In the genomic region with DNA sequence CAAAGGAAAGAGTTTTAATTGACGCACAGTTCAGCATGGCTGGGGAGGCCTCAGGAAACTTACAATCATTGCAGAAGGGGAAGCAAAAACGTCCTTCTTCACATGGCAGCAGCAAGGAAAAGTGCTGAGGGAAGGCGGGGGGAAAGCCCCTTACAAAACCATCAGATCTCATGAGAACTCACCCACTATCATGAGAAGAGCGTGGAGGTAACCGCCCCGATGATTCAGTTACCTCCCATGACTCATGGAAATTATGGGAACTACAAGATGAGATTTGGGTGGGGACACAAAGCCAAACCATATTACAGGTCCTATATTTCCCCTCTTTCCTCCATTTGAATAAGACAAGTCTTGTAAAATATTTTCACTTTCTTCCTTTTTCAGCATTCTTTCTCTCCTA, we compare ENCODE assay signal across 15 cellular contexts. TPM values are rescaled to one million over a fixed set of nuclear protein-coding genes. Genes with fewer than 3 reads are reported as not detected.
DNase-seq lines count a peak whose midpoint lies in the region; ATAC-seq and TF ChIP-seq lines count a peak whose summit lies in the region.
"Had no signal": no experiment of that assay in that cellular context is flagged by ENCODE, and none has a peak within 500 bp of the region (broad histone marks: within the 10 kb centered on the region; RNA-seq: fewer than 3 reads in every experiment).

No MANE protein-coding gene starts in this region.

- TF ChIP-seq CTCF in mammary epithelial cell (conservative IDR thresholded peaks at IDR 0.05 in 1 of 2, IDR thresholded peaks at IDR 0.05 in 1 of 2; ENCODE audit: extremely low read depth in 1 of 2, insufficient read depth in 1 of 2, low read depth in 1 of 2, low read length in 2 of 2) (no peak), breast epithelium (IDR thresholded peaks at IDR 0.05) (no peak), neural progenitor cell (IDR thresholded peaks at IDR 0.05) (no peak)

- no peaks in the 10 kb centered on the region for H3F3A ChIP-seq in neural progenitor cell (ENCODE audit: low read depth)

- ATAC-seq in activated CD4-positive, alpha-beta T cell treated with anti-CD3 and anti-CD28 coated beads for 36 hours = no peak
- no peak for ATAC-seq in GM19463 (IDR thresholded peaks at IDR 0.05; ENCODE audit: unreplicated experiment)
- ATAC-seq: A549 had no signal

- H3K4me3 ChIP-seq in mammary epithelial cell (replicated peaks in 1 of 3; ENCODE audit: insufficient read depth in 1 of 3, low read depth in 2 of 3, low read length in 3 of 3) (no peak overlapping the region), breast epithelium (no peak overlapping the region), neural progenitor cell (no peak overlapping the region)
- H3K4me3 ChIP-seq: A549, GM23248, HAP-1 had no signal

- no peak for TF ChIP-seq POLR2A in breast epithelium (IDR thresholded peaks at IDR 0.05)

- no peaks in the 10 kb centered on the region for H4K20me1 ChIP-seq in mammary epithelial cell (ENCODE audit: insufficient read depth, low read length)
- no peaks in the 10 kb centered on the region for H4K20me1 ChIP-seq in neural progenitor cell (ENCODE audit: low read depth)

- intact Hi-C loops in activated CD4-positive, alpha-beta T cell treated with anti-CD3 and anti-CD28 coated beads for 36 hours (cut with DNase I, micrococcal nuclease) = loop anchor here in 1 of 2 experiments (5.0 kb wide), 1 partner anchor 71 kb away; no protein-coding TSS in a partner anchor
- intact Hi-C loops in mammary epithelial cell (cut with micrococcal nuclease) = no loop called here
- intact Hi-C loops in breast epithelium (cut with DNase I; ENCODE audit: low total_unique reads) = no loop called here

- POLR2A ChIA-PET in activated CD4-positive, alpha-beta T cell treated with anti-CD3 and anti-CD28 coated beads for 36 hours (lab: Charles Lee) = no interaction called here

- BruUV-seq in mammary epithelial cell (replicated peaks; lab: Mats Ljungman, UMichigan) = no TSS peak

- H3K27me3 ChIP-seq in mammary epithelial cell (ENCODE audit: insufficient read depth, low read length) = no peaks in the 10 kb centered on the region
- no peaks in the 10 kb centered on the region for H3K27me3 ChIP-seq in breast epithelium
- H3K27me3 ChIP-seq in neural progenitor cell = peaks cover 20% of the 10 kb centered on the region

- CTCF ChIA-PET in activated CD4-positive, alpha-beta T cell treated with anti-CD3 and anti-CD28 coated beads for 36 hours (lab: Charles Lee) = no interaction called here
- CTCF ChIA-PET in mammary epithelial cell (lab: Charles Lee; ENCODE audit: low non-redundant PET) = no interaction called here

- peaks cover 3% of the 10 kb centered on the region for H3K4me1 Mint-ChIP-seq in activated CD4-positive, alpha-beta T cell treated with anti-CD3 and anti-CD28 coated beads for 36 hours
- H3K4me1 Mint-ChIP-seq in neural progenitor cell = no peaks in the 10 kb centered on the region

- peaks cover 1% of the 10 kb centered on the region for H3K9me3 Mint-ChIP-seq in activated CD4-positive, alpha-beta T cell treated with anti-CD3 and anti-CD28 coated beads for 36 hours (ENCODE audit: low read depth)
- H3K9me3 Mint-ChIP-seq in neural progenitor cell = no peaks in the 10 kb centered on the region
- H3K9me3 Mint-ChIP-seq: CD4-positive, alpha-beta T cell had no signal

- H3K36me3 ChIP-seq in mammary epithelial cell (ENCODE audit: insufficient read depth, low read length) (no peaks in the 10 kb centered on the region), breast epithelium (no peaks in the 10 kb centered on the region), neural progenitor cell (no peaks in the 10 kb centered on the region)
- H3K36me3 ChIP-seq: HAP-1 had no signal

- no peaks in the 10 kb centered on the region for H3K9me3 ChIP-seq in mammary epithelial cell (replicated peaks; ENCODE audit: insufficient read depth, low read length)
- no peaks in the 10 kb centered on the region for H3K9me3 ChIP-seq in breast epithelium
- no peaks in the 10 kb centered on the region for H3K9me3 ChIP-seq in neural progenitor cell (ENCODE audit: low read depth)
- H3K9me3 ChIP-seq: A549, Caco-2, HAP-1 had no signal

- dilution Hi-C loops in mammary epithelial cell (cut with HindIII; ENCODE audit: low sequenced_read_pairs) = no loop called here

- H3K4me2 ChIP-seq in mammary epithelial cell (ENCODE audit: insufficient read depth, low read depth, low read length) (no peak overlapping the region), neural progenitor cell (no peak overlapping the region)
- H3K4me2 ChIP-seq: A549 had no signal

- no peak overlapping the region for H3K4me3 Mint-ChIP-seq in activated CD4-positive, alpha-beta T cell treated with anti-CD3 and anti-CD28 coated beads for 36 hours
- H3K4me3 Mint-ChIP-seq in neural progenitor cell = no peak overlapping the region
- H3K4me3 Mint-ChIP-seq: CD4-positive, alpha-beta T cell had no signal

- H3K79me2 ChIP-seq in mammary epithelial cell (ENCODE audit: insufficient read depth, low read length) (no peaks in the 10 kb centered on the region), neural progenitor cell (ENCODE audit: low read depth) (no peaks in the 10 kb centered on the region)

- no peak overlapping the region for H3K9ac ChIP-seq in mammary epithelial cell (ENCODE audit: insufficient read depth, low read length)
- H3K9ac ChIP-seq in neural progenitor cell = no peak overlapping the region
- H3K9ac ChIP-seq: GM23248 had no signal

- H3K27ac ChIP-seq in mammary epithelial cell (ENCODE audit: insufficient read depth, low read depth, low read length) (no peak overlapping the region), breast epithelium (no peak overlapping the region), neural progenitor cell (no peak overlapping the region)
- H3K27ac ChIP-seq: 22Rv1, A549, C4-2B, GM23248 had no signal

- no peaks in the 10 kb centered on the region for H3K36me3 Mint-ChIP-seq in activated CD4-positive, alpha-beta T cell treated with anti-CD3 and anti-CD28 coated beads for 36 hours (ENCODE audit: low read depth)
- H3K36me3 Mint-ChIP-seq in neural progenitor cell = no peaks in the 10 kb centered on the region

- DNase-seq in activated CD4-positive, alpha-beta T cell treated with anti-CD3 and anti-CD28 coated beads for 36 hours = peak; percentile 12
- no peak for DNase-seq in activated CD4-positive, alpha-beta T cell treated with anti-CD3 and anti-CD28 coated beads for 4 hours
- peak; percentile 6 for DNase-seq in mammary epithelial cell
- DNase-seq in breast epithelium (ENCODE audit: low spot score in 2 of 2) = no peak
- peak; percentile 14 for DNase-seq in HT1080 (ENCODE audit: low read depth)
- no peak for DNase-seq in neural progenitor cell (ENCODE audit: low spot score)
- DNase-seq: AML-193; Caco-2; CD4-positive, alpha-beta T cell; GM23248 had no signal

- H3K27me3 Mint-ChIP-seq in activated CD4-positive, alpha-beta T cell treated with anti-CD3 and anti-CD28 coated beads for 36 hours = peaks cover 30% of the 10 kb centered on the region
- H3K27me3 Mint-ChIP-seq in neural progenitor cell (ENCODE audit: insufficient read depth, low read depth) = no peaks in the 10 kb centered on the region

- H2AFZ ChIP-seq in mammary epithelial cell (ENCODE audit: low read depth, low read length) (no peak overlapping the region), neural progenitor cell (replicated peaks) (peak overlapping the region; percentile 11)
- H2AFZ ChIP-seq: GM23248 had no signal

- WGBS in mammary epithelial cell (ENCODE audit: low coverage, missing lambda C conversion rate) = 90% methylated on average over 5 of the region's 6 CpGs

- H3K4me1 ChIP-seq in mammary epithelial cell (ENCODE audit: insufficient read depth, low read length) (peaks cover 10% of the 10 kb centered on the region), breast epithelium (no peaks in the 10 kb centered on the region), neural progenitor cell (no peaks in the 10 kb centered on the region)
- H3K4me1 ChIP-seq: A549, Caco-2, HAP-1 had no signal

- in situ Hi-C loops in mammary epithelial cell (cut with MboI; ENCODE audit: low sequenced_read_pairs in 2 of 2) = no loop called here

- H3K27ac Mint-ChIP-seq in activated CD4-positive, alpha-beta T cell treated with anti-CD3 and anti-CD28 coated beads for 36 hours = no peak overlapping the region
- H3K27ac Mint-ChIP-seq in neural progenitor cell = no peak overlapping the region
- H3K27ac Mint-ChIP-seq: CD4-positive, alpha-beta T cell had no signal

RNA-seq across cellular contexts. Expression of a gene that starts 7.6 kb away (rescaled TPM):
- 1 to 10 TPM; 1.4 to 2.6 TPM for total RNA-seq in activated CD4-positive, alpha-beta T cell treated with anti-CD3 and anti-CD28 coated beads for 36 hours
- total RNA-seq in mammary epithelial cell = 10 to 100 TPM; 15.5 to 16.1 TPM
- 4.1 TPM for polyA plus RNA-seq in mammary epithelial cell
- 24.4 TPM for polyA minus RNA-seq in mammary epithelial cell
- total RNA-seq in breast epithelium = 10 to 100 TPM in 2 of 3 donors, 1 to 10 TPM in 1; 6.7 to 15.1 (median 10.8) TPM
- 2.8 and 4.0 TPM in 2 replicates for total RNA-seq in HT1080 (2014; rRNA removed; shearing (Covaris generic))
- 1.9 and 4.9 TPM in 2 replicates for polyA plus RNA-seq in HT1080 (2015; cell fraction: cytosol; rRNA removed)
- polyA plus RNA-seq in HT1080 (2015; cell fraction: nucleus; rRNA removed) = 7.2 and 7.7 TPM in 2 replicates
- 20.2 and 37.9 TPM in 2 replicates for total RNA-seq in neural progenitor cell (ENCODE audit: low replicate concordance)
- total RNA-seq: CD4-positive, alpha-beta T cell had no signal

Comparison
In these comparisons a context has a peak if more than half of its experiments do, and no peak if none do; other contexts are left out.
1. DNase-seq: peak in activated CD4-positive, alpha-beta T cell treated with anti-CD3 and anti-CD28 coated beads for 36 hours (single experiment), mammary epithelial cell (single experiment) and HT1080 (single experiment); none in activated CD4-positive, alpha-beta T cell treated with anti-CD3 and anti-CD28 coated beads for 4 hours (0 of 2), breast epithelium (0 of 2) and neural progenitor cell (single experiment).